1 cellular context compared by ENCODE assay signal in genomic region chr10:78442836-78443550, GRCh38.
TF ChIP-seq lines count a peak whose summit lies in the region.

No MANE protein-coding gene starts in this region.

TF ChIP-seq in SK-N-SH treated with all-trans-retinoic acid at 6 μM for 48 hours, 23 proteins besides CTCF, POLR2A, EP300 and RAD21 (continued from another document):
- TF ChIP-seq PATZ1 (CRISPR knock-in tag; IDR thresholded peaks at IDR 0.05; ENCODE audit: borderline replicate concordance) (no peak), ARNTL (CRISPR knock-in tag; IDR thresholded peaks at IDR 0.05; ENCODE audit: borderline replicate concordance, low read depth) (0 out of 2 replicates have a peak, but pooled peaks have one; percentile 37), ZNF8 (CRISPR knock-in tag; IDR thresholded peaks at IDR 0.05) (no peak), GLIS3 (CRISPR knock-in tag; IDR thresholded peaks at IDR 0.05) (no peak), BACH2 (CRISPR knock-in tag; IDR thresholded peaks at IDR 0.05; ENCODE audit: borderline replicate concordance) (0 out of 2 replicates have a peak, but pooled peaks have one; percentile 62), TSHZ2 (CRISPR knock-in tag; IDR thresholded peaks at IDR 0.05) (peak; percentile 89), ZFP30 (CRISPR knock-in tag; IDR thresholded peaks at IDR 0.05) (no peak), ZFP3 (CRISPR knock-in tag; IDR thresholded peaks at IDR 0.05) (0 out of 2 replicates have a peak, but pooled peaks have one; percentile 25)
